ENCODE assay signal across 8 cellular contexts in genomic region chr7:39413866-39414668, GRCh38.
DNase-seq lines count a peak whose midpoint lies in the region; ATAC-seq and TF ChIP-seq lines count a peak whose summit lies in the region.

No MANE protein-coding gene starts in this region.

- TF ChIP-seq POLR2A in GM19099 (IDR thresholded peaks at IDR 0.05; ENCODE audit: extremely low read depth, insufficient read length, low read depth) = peak; percentile 53

- H3K4me3 ChIP-seq in right atrium auricular region (peak overlapping the region; percentile 55 to 60), retinal pigment epithelial cell (ENCODE audit: low read length) (peak overlapping the region; percentile 62)

- H3K4me1 Mint-ChIP-seq in activated naive CD8-positive, alpha-beta T cell treated with anti-CD3 and anti-CD28 coated beads for 36 hours = peaks cover 4% of the 10 kb centered on the region

- H3K9me3 ChIP-seq in right atrium auricular region = no peaks in the 10 kb centered on the region

- H3K36me3 ChIP-seq in right atrium auricular region = no peaks in the 10 kb centered on the region

- no peak overlapping the region for H3K27ac Mint-ChIP-seq in activated naive CD8-positive, alpha-beta T cell treated with anti-CD3 and anti-CD28 coated beads for 36 hours

- peak overlapping the region; percentile 73 for H3K4me3 Mint-ChIP-seq in activated naive CD8-positive, alpha-beta T cell treated with anti-CD3 and anti-CD28 coated beads for 36 hours

- ATAC-seq in HG03135 (IDR thresholded peaks at IDR 0.05; ENCODE audit: unreplicated experiment) = peak; percentile 83

- peaks cover 0 to 8% of the 10 kb centered on the region in 2 donors for H3K4me1 ChIP-seq in right atrium auricular region

- H3K27me3 Mint-ChIP-seq in activated naive CD8-positive, alpha-beta T cell treated with anti-CD3 and anti-CD28 coated beads for 36 hours = peaks cover 49% of the 10 kb centered on the region

- TF ChIP-seq CTCF in right atrium auricular region (IDR thresholded peaks at IDR 0.05) (peak in 1 of 2 donors; percentile 37), retinal pigment epithelial cell (conservative IDR thresholded peaks at IDR 0.05; ENCODE audit: low read depth, low read length) (no peak)

- no peaks in the 10 kb centered on the region for H3K9me3 Mint-ChIP-seq in activated naive CD8-positive, alpha-beta T cell treated with anti-CD3 and anti-CD28 coated beads for 36 hours

- DNase-seq in CD1c-positive myeloid dendritic cell (ENCODE audit: extremely low spot score) (peak; percentile 30), OCI-M1 (lab: John Stamatoyannopoulos, UW) (peak; percentile 28), right atrium auricular region (ENCODE audit: low spot score) (peak; percentile 63), retinal pigment epithelial cell (ENCODE audit: low read depth) (no peak), NK-92 (lab: John Stamatoyannopoulos, UW; ENCODE audit: unreplicated experiment) (no peak)
- DNase-seq in activated naive CD8-positive, alpha-beta T cell treated with anti-CD3 and anti-CD28 coated beads for 36 hours = peak; percentile 65

- no peaks in the 10 kb centered on the region for H3K36me3 Mint-ChIP-seq in activated naive CD8-positive, alpha-beta T cell treated with anti-CD3 and anti-CD28 coated beads for 36 hours

- no peaks in the 10 kb centered on the region for H3K27me3 ChIP-seq in right atrium auricular region

- H3K27ac ChIP-seq in right atrium auricular region = no peak overlapping the region

Comparison
In these comparisons a context has a peak if more than half of its experiments do, and no peak if none do; other contexts are left out.
1. DNase-seq: peak in CD1c-positive myeloid dendritic cell (single experiment), OCI-M1 (single experiment), activated naive CD8-positive, alpha-beta T cell treated with anti-CD3 and anti-CD28 coated beads for 36 hours (single experiment) and right atrium auricular region (single experiment); none in retinal pigment epithelial cell (single experiment) and NK-92 (single experiment).